ENCODE assay signal across 28 cellular contexts in the genomic region with DNA sequence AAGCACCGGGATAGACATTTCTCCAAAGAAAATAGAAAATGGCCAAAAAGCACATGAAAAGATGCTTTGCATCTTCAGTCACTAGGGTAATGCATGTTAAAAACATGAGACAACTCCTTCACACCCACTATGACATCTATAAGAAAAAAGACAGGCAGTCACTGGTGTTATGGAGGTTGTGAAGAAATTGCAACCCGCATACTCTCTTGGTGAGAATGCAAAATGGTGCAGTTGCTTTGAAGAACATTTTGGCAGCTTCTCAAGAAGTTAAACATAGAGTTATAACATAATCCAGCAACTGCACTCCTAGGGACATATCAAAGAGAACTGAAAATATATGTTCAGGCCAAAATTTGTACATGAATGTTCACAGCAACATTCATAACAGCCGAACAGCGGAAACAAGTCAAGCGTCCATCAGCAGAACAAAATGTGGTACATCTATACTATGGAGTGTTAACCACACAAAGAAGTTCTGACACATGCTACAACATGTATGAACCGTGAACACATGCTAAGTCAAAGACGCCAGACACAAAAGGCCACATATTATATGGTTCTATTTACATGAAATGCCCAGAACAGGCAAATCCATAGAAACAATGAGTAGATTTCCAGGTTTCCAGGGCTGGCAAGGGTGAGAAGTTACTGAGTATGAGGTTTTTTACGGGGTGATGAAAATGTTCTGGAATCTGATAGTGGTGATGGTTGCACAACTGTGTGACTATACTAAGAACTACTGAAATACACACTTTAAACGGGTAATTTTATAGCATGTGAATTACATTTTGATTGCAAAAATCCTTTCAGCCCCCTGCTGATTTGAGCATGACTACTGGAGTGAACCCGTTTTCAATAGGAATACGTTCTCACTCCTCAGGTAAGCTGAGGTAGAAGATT. TPM values are rescaled to one million over a fixed set of nuclear protein-coding genes. Genes with fewer than 3 reads are reported as not detected.
A peak's percentile ranks its signal among the peaks of the same experiment; 100 is the strongest.
DNase-seq lines count a peak whose midpoint lies in the region; TF ChIP-seq lines count a peak whose summit lies in the region.
"Had no signal": no experiment of that assay in that cellular context is flagged by ENCODE, and none has a peak within 500 bp of the region (broad histone marks: within the 10 kb centered on the region; RNA-seq: fewer than 3 reads in every experiment).

No MANE protein-coding gene starts in this region.

- no peak overlapping the region for H3K9ac ChIP-seq in GM23248
- H3K9ac ChIP-seq in adipocyte (ENCODE audit: low read length) = no peak overlapping the region

- DNase-seq in GM23248 (peak; percentile 70), adipocyte (ENCODE audit: low read depth) (peak; percentile 52), fibroblast of pulmonary artery (ENCODE audit: low read depth) (peak; percentile 21), skeletal muscle cell (ENCODE audit: low read depth) (peak; percentile 48), chondrocyte (ENCODE audit: low spot score) (no peak), SK-N-DZ (ENCODE audit: low spot score) (no peak), NCI-H1436 (lab: John Stamatoyannopoulos, UW) (no peak)
- DNase-seq: activated CD4-positive, alpha-beta memory T cell treated with anti-CD3 and anti-CD28 coated beads for 36 hours; activated CD4-positive, CD25-positive, alpha-beta regulatory T cell treated with anti-CD3 and anti-CD28 coated beads, Interleukin-2, amount 50 U/mL, for 72 hours; activated CD8-positive, alpha-beta memory T cell treated with anti-CD3 and anti-CD28 coated beads, Interleukin-2, amount 50 U/mL, for 4 hours; activated naive CD4-positive, alpha-beta T cell treated with Interleukin-2 at 50 U/mL for 16 hours; amygdala; DMS79; GF-D8; heart left ventricle; NCI-H1105; NCI-H2029 treated with DMSO at 0.1 percent for 48 hours; NCI-H2227 treated with DMSO at 0.1 percent for 48 hours; NCI-H526; PC-9; stimulated activated naive B cell treated with anti-CD40 and anti-IgM and Interleukin-4, amounts not matched to agents 10 μg/mL and 1 μg/mL and 100 μg/mL, for 72 hours; upper lobe of left lung had no signal

- 0 out of 2 replicates have a peak, but pooled peaks cover 8% of the 10 kb centered on the region for H3F3A ChIP-seq in GM23248 (ENCODE audit: insufficient read depth)

- 80 to 81% methylated on average over 11 of the region's 11 CpGs for WGBS in GM23248 (ENCODE audit: low coverage in 1 of 2, low lambda C conversion rate in 2 of 2, missing lambda C conversion rate in 2 of 2), 2 experiments

- H3K9me3 Mint-ChIP-seq in chondrocyte (ENCODE audit: low read depth) = no peaks in the 10 kb centered on the region
- H3K9me3 Mint-ChIP-seq: activated CD4-positive, alpha-beta memory T cell treated with anti-CD3 and anti-CD28 coated beads for 36 hours; activated T-helper 1 cell treated with anti-CD3 and anti-CD28 coated beads, Interleukin-12 subunit alpha, Interleukin-12 subunit beta, Interleukin-2, Interleukin-4 antibody, amounts not matched to agents 30 ng/mL and 10 ng/mL and 1 ng/mL, durations not matched to agents 14 hours and 24 hours and 36 hours; natural killer cell treated with Interleukin-12 subunit alpha and Interleukin-12 subunit beta and Interleukin-15 and Interleukin-18, amount 100 ng/mL, for 72 hours; stimulated activated naive B cell treated with anti-CD40 and anti-IgM and Interleukin-4, amounts not matched to agents 10 μg/mL and 1 μg/mL and 100 μg/mL, for 72 hours had no signal

- H3K79me2 ChIP-seq in GM23248 (ENCODE audit: insufficient read depth) = no peaks in the 10 kb centered on the region

- no peaks in the 10 kb centered on the region for H4K20me1 ChIP-seq in GM23248 (ENCODE audit: insufficient read depth)

- no peaks in the 10 kb centered on the region for H3K9me2 ChIP-seq in GM23248 (ENCODE audit: insufficient read depth)

- H2AFZ ChIP-seq in GM23248 = no peak overlapping the region
- H2AFZ ChIP-seq: PC-9 had no signal

- H3K36me3 ChIP-seq in GM23248 (ENCODE audit: low read depth) = no peaks in the 10 kb centered on the region
- H3K36me3 ChIP-seq in adipocyte (ENCODE audit: control insufficient read depth, insufficient read depth, low read length, severe bottlenecking) = no peaks in the 10 kb centered on the region

- H3K4me3 ChIP-seq in GM23248 (no peak overlapping the region), adipocyte (ENCODE audit: low read length) (no peak overlapping the region), fibroblast of pulmonary artery (replicated peaks; ENCODE audit: low read depth, low read length) (no peak overlapping the region), skeletal muscle cell (ENCODE audit: low read depth, low read length) (no peak overlapping the region)
- H3K4me3 ChIP-seq: heart left ventricle, lung, PC-9, skin epidermis, suprapubic skin, upper lobe of left lung had no signal

- no peak overlapping the region for H3K4me2 ChIP-seq in GM23248 (ENCODE audit: unreplicated experiment)
- H3K4me2 ChIP-seq: PC-9 had no signal

- H3K9me3 ChIP-seq in GM23248 (ENCODE audit: low read depth) = no peaks in the 10 kb centered on the region
- H3K9me3 ChIP-seq in adipocyte (ENCODE audit: control insufficient read depth, low read length) = no peaks in the 10 kb centered on the region
- H3K9me3 ChIP-seq: heart left ventricle, suprapubic skin, upper lobe of left lung had no signal

- peaks cover 19% of the 10 kb centered on the region for H3K36me3 Mint-ChIP-seq in chondrocyte (ENCODE audit: low read depth)

- H3K27ac Mint-ChIP-seq in chondrocyte (ENCODE audit: unreplicated experiment) = no peak overlapping the region
- H3K27ac Mint-ChIP-seq: activated CD4-positive, alpha-beta memory T cell treated with anti-CD3 and anti-CD28 coated beads for 36 hours; activated T-helper 1 cell treated with anti-CD3 and anti-CD28 coated beads, Interleukin-12 subunit alpha, Interleukin-12 subunit beta, Interleukin-2, Interleukin-4 antibody, amounts not matched to agents 30 ng/mL and 10 ng/mL and 1 ng/mL, durations not matched to agents 14 hours and 24 hours and 36 hours; natural killer cell treated with Interleukin-12 subunit alpha and Interleukin-12 subunit beta and Interleukin-15 and Interleukin-18, amount 100 ng/mL, for 72 hours; stimulated activated naive B cell treated with anti-CD40 and anti-IgM and Interleukin-4, amounts not matched to agents 10 μg/mL and 1 μg/mL and 100 μg/mL, for 72 hours had no signal

- in situ Hi-C loops in GM23248 (cut with MboI) = no loop called here

- H3K4me1 ChIP-seq in GM23248 (ENCODE audit: insufficient read depth) (peaks cover 10% of the 10 kb centered on the region; the same call in 1 of the 2 replicates), adipocyte (ENCODE audit: control insufficient read depth, insufficient read depth, low read length) (peaks cover 24% of the 10 kb centered on the region)
- H3K4me1 ChIP-seq: suprapubic skin, upper lobe of left lung had no signal

- no peak for TF ChIP-seq CTCF in fibroblast of pulmonary artery (IDR thresholded peaks at IDR 0.05; ENCODE audit: low read length, missing control alignments)
- TF ChIP-seq CTCF in chondrocyte (IDR thresholded peaks at IDR 0.05) = no peak

- H3K4me1 Mint-ChIP-seq in chondrocyte (ENCODE audit: low read depth) = no peaks in the 10 kb centered on the region
- H3K4me1 Mint-ChIP-seq: stimulated activated naive B cell treated with anti-CD40 and anti-IgM and Interleukin-4, amounts not matched to agents 10 μg/mL and 1 μg/mL and 100 μg/mL, for 72 hours had no signal

- H3K4me3 Mint-ChIP-seq in chondrocyte (ENCODE audit: unreplicated experiment) = no peak overlapping the region
- H3K4me3 Mint-ChIP-seq: activated CD4-positive, alpha-beta memory T cell treated with anti-CD3 and anti-CD28 coated beads for 36 hours; activated T-helper 1 cell treated with anti-CD3 and anti-CD28 coated beads, Interleukin-12 subunit alpha, Interleukin-12 subunit beta, Interleukin-2, Interleukin-4 antibody, amounts not matched to agents 30 ng/mL and 10 ng/mL and 1 ng/mL, durations not matched to agents 14 hours and 24 hours and 36 hours; natural killer cell treated with Interleukin-12 subunit alpha and Interleukin-12 subunit beta and Interleukin-15 and Interleukin-18, amount 100 ng/mL, for 72 hours; stimulated activated naive B cell treated with anti-CD40 and anti-IgM and Interleukin-4, amounts not matched to agents 10 μg/mL and 1 μg/mL and 100 μg/mL, for 72 hours had no signal

- H3K27ac ChIP-seq in GM23248 = no peak overlapping the region
- H3K27ac ChIP-seq: C4-2B, PC-9, skin epidermis, suprapubic skin, upper lobe of left lung had no signal

- H3K27me3 Mint-ChIP-seq in chondrocyte (ENCODE audit: low read depth) = no peaks in the 10 kb centered on the region
- H3K27me3 Mint-ChIP-seq: activated CD4-positive, alpha-beta memory T cell treated with anti-CD3 and anti-CD28 coated beads for 36 hours; natural killer cell treated with Interleukin-12 subunit alpha and Interleukin-12 subunit beta and Interleukin-15 and Interleukin-18, amount 100 ng/mL, for 72 hours; stimulated activated naive B cell treated with anti-CD40 and anti-IgM and Interleukin-4, amounts not matched to agents 10 μg/mL and 1 μg/mL and 100 μg/mL, for 72 hours had no signal

- H3K27me3 ChIP-seq in GM23248 (replicated peaks; ENCODE audit: insufficient read depth) (no peaks in the 10 kb centered on the region), adipocyte (replicated peaks; ENCODE audit: control insufficient read depth, insufficient read depth, low read length) (no peaks in the 10 kb centered on the region)
- H3K27me3 ChIP-seq: heart left ventricle, suprapubic skin, upper lobe of left lung had no signal

RNA-seq across cellular contexts. Expression of a gene that starts 46.5 kb away (rescaled TPM):
- total RNA-seq in GM23248 (2014; rRNA removed; shearing (Covaris generic)) = 55.7 and 64.4 TPM in 2 replicates
- polyA plus RNA-seq in GM23248 (2016; fragmentation: Nextera tagmentation; extraction: Ambion mirVana) = 78.8 and 82.0 TPM in 2 replicates
- 107 to 130 TPM (median 118 TPM) in 3 replicates for total RNA-seq in chondrocyte
- 42.5 and 59.5 TPM in 2 replicates for polyA plus RNA-seq in SK-N-DZ (2014; cell fraction: cytosol; rRNA removed)
- 155 and 275 TPM in 2 replicates for polyA plus RNA-seq in SK-N-DZ (2014; cell fraction: nucleus; rRNA removed)

Comparison
In these comparisons a context has a peak if more than half of its experiments do, and no peak if none do; other contexts are left out.
1. DNase-seq: peak in GM23248 (single experiment), adipocyte (single experiment), fibroblast of pulmonary artery (single experiment) and skeletal muscle cell (single experiment); none in chondrocyte (single experiment), SK-N-DZ (single experiment) and NCI-H1436 (single experiment).